8 cellular contexts compared by ENCODE assay signal in the genomic region with DNA sequence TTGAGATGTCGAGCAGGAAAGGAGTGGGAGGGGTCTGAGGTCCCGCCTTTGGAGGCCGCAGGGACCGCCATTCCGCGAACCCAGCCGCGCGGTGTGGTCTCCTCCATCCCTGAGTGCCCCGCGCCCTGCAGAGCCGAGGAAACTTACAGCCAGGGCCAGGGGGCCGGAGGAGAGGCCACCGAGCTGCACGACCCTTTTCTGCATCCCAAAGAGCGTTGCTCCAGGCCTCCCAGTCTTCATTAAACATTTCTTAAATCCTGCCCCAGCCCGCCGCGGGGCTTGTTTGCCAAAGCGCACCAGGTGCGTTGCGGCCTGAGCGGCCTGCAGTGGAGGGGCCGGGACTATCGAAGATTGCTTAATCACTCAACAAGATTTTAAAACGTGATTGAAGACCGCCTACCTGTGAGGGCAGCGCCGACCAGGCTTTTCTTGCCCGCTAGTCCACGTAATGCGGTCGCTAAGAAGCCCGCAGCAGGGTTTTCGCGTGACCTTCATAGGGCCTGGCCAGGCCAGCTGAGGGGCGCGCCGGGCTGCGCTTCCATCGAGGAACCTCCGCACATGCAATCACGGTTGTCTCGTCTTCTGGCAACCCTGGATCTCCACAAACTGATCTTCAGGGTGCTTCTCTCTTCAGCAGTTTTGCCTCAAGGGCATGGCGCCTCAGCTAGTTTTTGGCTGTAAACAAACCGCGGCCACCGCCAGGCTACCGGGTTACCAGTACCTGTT. TPM values are rescaled to one million over a fixed set of nuclear protein-coding genes. Genes with fewer than 3 reads are reported as not detected.
A peak's percentile ranks its signal among the peaks of the same experiment; 100 is the strongest.
DNase-seq lines count a peak whose midpoint lies in the region; ATAC-seq and TF ChIP-seq lines count a peak whose summit lies in the region.

No MANE protein-coding gene starts in this region.

- WGBS in neuronal stem cell (ENCODE audit: extremely low coverage in 2 of 2, insufficient read length in 2 of 2, insufficient replicate concordance in 1 of 2), 2 donors: no CpG with 5 or more reads among the region's 49 CpGs

- H3K4me1 ChIP-seq in PC-9 (replicated peaks; ENCODE audit: insufficient read depth) (peaks cover 12% of the 10 kb centered on the region), neuronal stem cell (ENCODE audit: control insufficient read depth in 2 of 2, insufficient read depth in 1 of 2, low read depth in 1 of 2, low read length in 2 of 2) (peaks cover 4 to 9% of the 10 kb centered on the region in 2 donors)

- peak overlapping the region; percentile 88 for H2BK15ac ChIP-seq in neuronal stem cell (ENCODE audit: low read length)

- H3F3A ChIP-seq in PC-9 (ENCODE audit: insufficient read depth, low read depth): peaks cover 22% of the 10 kb centered on the region

- H3K23ac ChIP-seq in neuronal stem cell (ENCODE audit: low read depth, low read length, poor library complexity): no peak overlapping the region

- no peaks in the 10 kb centered on the region for H3K36me3 ChIP-seq in BJ (ENCODE audit: control insufficient read depth, insufficient read depth, low read length)
- no peaks in the 10 kb centered on the region for H3K36me3 ChIP-seq in PC-9 (ENCODE audit: low read depth)
- H3K36me3 ChIP-seq in neuronal stem cell (replicated peaks in 1 of 2; ENCODE audit: control insufficient read depth in 2 of 2, insufficient read depth in 2 of 2, low read length in 2 of 2): no peaks in the 10 kb centered on the region

- H3K9me3 ChIP-seq in PC-9 (ENCODE audit: insufficient read depth, low read depth) (no peaks in the 10 kb centered on the region), neuronal stem cell (replicated peaks in 1 of 2; ENCODE audit: control insufficient read depth in 2 of 2, insufficient read depth in 1 of 2, low read depth in 1 of 2, low read length in 2 of 2) (no peaks in the 10 kb centered on the region)

- CTCF ChIA-PET in BJ (lab: Yijun Ruan, JAX) (interaction anchor here (1.0 kb wide), 2 partner anchors 181 to 183 kb away, joined by 5 to 7 read pairs; no protein-coding TSS in a partner anchor), PC-9 (lab: Charles Lee) (interaction anchor here (0.6 kb wide), 1 partner anchor 423 kb away, joined by 3 read pairs; no protein-coding TSS in a partner anchor)

- H3K9me2 ChIP-seq in PC-9 (ENCODE audit: insufficient read depth): no peaks in the 10 kb centered on the region

- H2BK5ac ChIP-seq in neuronal stem cell (ENCODE audit: low read length): peak overlapping the region; percentile 77

- H3K4ac ChIP-seq in neuronal stem cell (ENCODE audit: low read length): peak overlapping the region; percentile 89

- no peaks in the 10 kb centered on the region for H3K79me1 ChIP-seq in neuronal stem cell (ENCODE audit: low read depth, low read length)

- peaks cover 16% of the 10 kb centered on the region for H3K79me2 ChIP-seq in PC-9 (ENCODE audit: low read depth)

- POLR2A ChIA-PET in BJ (lab: Charles Lee): no interaction called here
- POLR2A ChIA-PET in PC-9 (lab: Charles Lee; ENCODE audit: unreplicated experiment): interaction anchor here (0.6 kb wide), 3 partner anchors 69 to 341 kb away, joined by 3 to 8 read pairs (median 3); no protein-coding TSS in a partner anchor

- ATAC-seq in GM18498 (IDR thresholded peaks at IDR 0.05; ENCODE audit: unreplicated experiment): no peak

- H2BK12ac ChIP-seq in neuronal stem cell (ENCODE audit: low read length): no peak overlapping the region

- BruUV-seq in PC-9 (replicated peaks; lab: Mats Ljungman, UMichigan): no TSS peak

- H3K4me3 ChIP-seq in BJ (ENCODE audit: low read depth, low read length) (peak overlapping the region; percentile 73), PC-9 (peak overlapping the region; percentile 72), fibroblast of mammary gland (ENCODE audit: control insufficient read depth, low read depth, low read length) (peak overlapping the region; percentile 66), neuronal stem cell (ENCODE audit: low read length in 2 of 2) (peak overlapping the region in 1 of 2 donors; percentile 84)

- peak overlapping the region; percentile 47 for H3K9ac ChIP-seq in neuronal stem cell (ENCODE audit: low read depth, low read length, poor library complexity)

- H4K8ac ChIP-seq in neuronal stem cell (ENCODE audit: low read depth, low read length): no peak overlapping the region

- H3K18ac ChIP-seq in neuronal stem cell (ENCODE audit: low read length): peak overlapping the region; percentile 98

- peaks cover 9% of the 10 kb centered on the region; the same call in 1 of the 2 replicates for H4K20me1 ChIP-seq in PC-9 (ENCODE audit: insufficient read depth)

- peak overlapping the region; percentile 7 for H3K14ac ChIP-seq in neuronal stem cell (ENCODE audit: low read length)

- H2AFZ ChIP-seq in PC-9 (peak overlapping the region; percentile 86), neuronal stem cell (ENCODE audit: low read length) (peak overlapping the region; percentile 96)

- H4K91ac ChIP-seq in neuronal stem cell (ENCODE audit: low read depth, low read length, poor library complexity): no peak overlapping the region

- H3K27me3 ChIP-seq in BJ (ENCODE audit: control insufficient read depth, insufficient read depth, low read length) (no peaks in the 10 kb centered on the region), PC-9 (ENCODE audit: insufficient read depth, low read depth) (no peaks in the 10 kb centered on the region), neuronal stem cell (ENCODE audit: control insufficient read depth in 3 of 3, insufficient read depth in 3 of 3, low read depth in 1 of 3, low read length in 3 of 3) (no peaks in the 10 kb centered on the region)

- H3K27ac ChIP-seq in PC-9: peak overlapping the region; percentile 95
- peak overlapping the region; percentile 100 for H3K27ac ChIP-seq in neuronal stem cell (replicated peaks; ENCODE audit: low read length)

- H2BK120ac ChIP-seq in neuronal stem cell (ENCODE audit: low read depth, low read length): peak overlapping the region; percentile 76

- TF ChIP-seq CTCF in BJ (IDR thresholded peaks at IDR 0.05; ENCODE audit: insufficient read depth, low read depth, low read length) (no peak), PC-9 (conservative IDR thresholded peaks at IDR 0.05) (no peak), fibroblast of mammary gland (conservative IDR thresholded peaks at IDR 0.05; ENCODE audit: control insufficient read depth, insufficient read depth, low read depth, low read length) (no peak)

- DNase-seq in BJ (ENCODE audit: low read depth) (no peak), PC-9 (peak; percentile 45 to 61), fibroblast of mammary gland (ENCODE audit: low read depth) (no peak), neuronal stem cell (ENCODE audit: low spot score) (no peak), NCI-H128 (lab: John Stamatoyannopoulos, UW; ENCODE audit: unreplicated experiment) (no peak), nucleus accumbens (lab: John Stamatoyannopoulos, UW) (no peak)
- no peak for DNase-seq in activated CD4-positive, alpha-beta T cell treated with anti-CD3 and anti-CD28 coated beads for 1 hour

- intact Hi-C loops in PC-9 (cut with micrococcal nuclease; ENCODE audit: unreplicated experiment): loop anchor here (1.0 to 10.0 kb wide), 5 partner anchors 40 to 466 kb away; no protein-coding TSS in a partner anchor

- H2AK5ac ChIP-seq in neuronal stem cell (ENCODE audit: low read depth, low read length): no peak overlapping the region

- H3K4me2 ChIP-seq in PC-9 (peak overlapping the region; percentile 90), neuronal stem cell (ENCODE audit: insufficient read depth, low read length, poor library complexity, severe bottlenecking) (peak overlapping the region; percentile 91)

RNA-seq across cellular contexts. Expression of gene CTBP2, which starts 2.0 kb away (rescaled TPM):
- polyA plus RNA-seq in BJ (2011; rRNA removed): 49.3 and 72.9 TPM in 2 replicates
- 89.0 and 96.2 TPM in 2 replicates for polyA minus RNA-seq in BJ (2011; rRNA and poly(A)+ RNA removed)
- total RNA-seq in PC-9 (2021): 60.5 and 64.4 TPM in 2 replicates
- polyA plus RNA-seq in neuronal stem cell (2013, experiment 1 of 2): 55.2 TPM
- polyA plus RNA-seq in neuronal stem cell (2013, experiment 2 of 2): 52.9 TPM

Comparison
In these comparisons a context has a peak if more than half of its experiments do, and no peak if none do; other contexts are left out.
1. DNase-seq: peak in PC-9 (2 of 2); none in BJ (single experiment), fibroblast of mammary gland (single experiment), neuronal stem cell (single experiment), activated CD4-positive, alpha-beta T cell treated with anti-CD3 and anti-CD28 coated beads for 1 hour (single experiment), NCI-H128 (single experiment) and nucleus accumbens (0 of 56).